ENCODE assay signal across 16 cellular contexts in genomic region chr9:85662558-85662957, GRCh38.
"Had no signal": no experiment of that assay in that cellular context is flagged by ENCODE, and none has a peak within 500 bp of the region (broad histone marks: within the 10 kb centered on the region; RNA-seq: fewer than 3 reads in every experiment).

No MANE protein-coding gene starts in this region.

- H3K4me3 Mint-ChIP-seq: activated CD8-positive, alpha-beta memory T cell treated with anti-CD3 and anti-CD28 coated beads, Interleukin-2, amount 10 ng/mL, durations not matched to agents 7 days and 5 days; activated naive CD4-positive, alpha-beta T cell treated with anti-CD3 and anti-CD28 coated beads, Interleukin-2, amount 10 ng/mL, durations not matched to agents 7 days and 5 days; activated T-cell treated with anti-CD3 and anti-CD28 coated beads, Interleukin-2, amount 50 U/mL, for 24 hours; naive thymus-derived CD4-positive, alpha-beta T cell had no signal

- H3K27me3 Mint-ChIP-seq: activated CD8-positive, alpha-beta memory T cell treated with anti-CD3 and anti-CD28 coated beads, Interleukin-2, amount 10 ng/mL, durations not matched to agents 7 days and 5 days; activated naive CD4-positive, alpha-beta T cell treated with anti-CD3 and anti-CD28 coated beads, Interleukin-2, amount 10 ng/mL, durations not matched to agents 7 days and 5 days; activated T-cell treated with anti-CD3 and anti-CD28 coated beads, Interleukin-2, amount 50 U/mL, for 24 hours; naive thymus-derived CD4-positive, alpha-beta T cell had no signal

- H3K27ac Mint-ChIP-seq: activated CD8-positive, alpha-beta memory T cell treated with anti-CD3 and anti-CD28 coated beads, Interleukin-2, amount 10 ng/mL, durations not matched to agents 7 days and 5 days; activated naive CD4-positive, alpha-beta T cell treated with anti-CD3 and anti-CD28 coated beads, Interleukin-2, amount 10 ng/mL, durations not matched to agents 7 days and 5 days; activated T-cell treated with anti-CD3 and anti-CD28 coated beads, Interleukin-2, amount 50 U/mL, for 24 hours had no signal

- H3K9me3 Mint-ChIP-seq: activated naive CD4-positive, alpha-beta T cell treated with anti-CD3 and anti-CD28 coated beads, Interleukin-2, amount 10 ng/mL, durations not matched to agents 7 days and 5 days; activated T-cell treated with anti-CD3 and anti-CD28 coated beads, Interleukin-2, amount 50 U/mL, for 24 hours; naive thymus-derived CD4-positive, alpha-beta T cell had no signal

- ATAC-seq: activated CD8-positive, alpha-beta memory T cell treated with anti-CD3 and anti-CD28 coated beads, Interleukin-2, amount 10 ng/mL, durations not matched to agents 7 days and 5 days; esophagus mucosa; mucosa of descending colon; naive thymus-derived CD4-positive, alpha-beta T cell had no signal

- DNase-seq: activated CD4-positive, alpha-beta T cell treated with anti-CD3 and anti-CD28 coated beads, Interleukin-2, amount 50 U/mL, for 48 hours; activated CD4-positive, CD25-positive, alpha-beta regulatory T cell treated with anti-CD3 and anti-CD28 coated beads, Interleukin-2, amount 50 U/mL, for 72 hours; activated CD8-positive, alpha-beta memory T cell treated with anti-CD3 and anti-CD28 coated beads, Interleukin-2, amount 10 ng/mL, durations not matched to agents 7 days and 5 days; activated naive CD4-positive, alpha-beta T cell treated with anti-CD3 and anti-CD28 coated beads, Interleukin-2, amount 10 ng/mL, durations not matched to agents 7 days and 5 days; activated T-cell treated with anti-CD3 and anti-CD28 coated beads, Interleukin-2, amount 50 U/mL, for 24 hours; adrenal gland; glutamatergic neuron; hypothalamus; left ventricle myocardium inferior; mucosa of descending colon; naive thymus-derived CD4-positive, alpha-beta T cell; retina; stimulated activated CD4-positive, alpha-beta T cell treated with anti-CD3 and anti-CD28 coated beads, Interleukin-12 subunit alpha, Interleukin-12 subunit beta, amount 100 ng/mL, for 4 hours; stimulated activated CD4-positive, alpha-beta T cell treated with anti-CD3 and anti-CD28 coated beads, Interleukin-2, amount 100 ng/mL, for 24 hours; T1000 had no signal

- H3K4me1 Mint-ChIP-seq: activated CD8-positive, alpha-beta memory T cell treated with anti-CD3 and anti-CD28 coated beads, Interleukin-2, amount 10 ng/mL, durations not matched to agents 7 days and 5 days; activated naive CD4-positive, alpha-beta T cell treated with anti-CD3 and anti-CD28 coated beads, Interleukin-2, amount 10 ng/mL, durations not matched to agents 7 days and 5 days had no signal
